ENCODE assay signal across 8 cellular contexts in genomic region chr2:189142893-189143759, GRCh38. TPM values are rescaled to one million over a fixed set of nuclear protein-coding genes. Genes with fewer than 3 reads are reported as not detected.
A peak's percentile ranks its signal among the peaks of the same experiment; 100 is the strongest.
DNase-seq lines count a peak whose midpoint lies in the region; ATAC-seq, FAIRE-seq and TF ChIP-seq lines count a peak whose summit lies in the region.

No MANE protein-coding gene starts in this region.

- intact Hi-C loops in HCT116 (cut with micrococcal nuclease), result loop anchor here (1.0 kb wide), 2 partner anchors 145 to 269 kb away; no protein-coding TSS in a partner anchor
- intact Hi-C loops in posterior cingulate gyrus (cut with DNase I), result no loop called here

- peak; percentile 71 for TF ChIP-seq RAD21 in HCT116 (IDR thresholded peaks at IDR 0.05; ENCODE audit: low read depth)

- no peak overlapping the region for H3K27ac Mint-ChIP-seq in nephron progenitor cell

- TF ChIP-seq CTCF in GM10266 (IDR thresholded peaks at IDR 0.05; ENCODE audit: control insufficient read depth, insufficient read depth, low read depth, missing control alignments) (peak; percentile 84), HCT116 (IDR thresholded peaks at IDR 0.05 in 2 of 3, conservative IDR thresholded peaks at IDR 0.05 in 1 of 3; ENCODE audit: borderline replicate concordance in 1 of 3, insufficient read depth in 1 of 3, low read depth in 2 of 3, low read length in 2 of 3) (peak; percentile 96 to 99 (median 99)), nephron progenitor cell (IDR thresholded peaks at IDR 0.05) (peak; percentile 64)

- H4K20me1 ChIP-seq in HCT116 (ENCODE audit: insufficient read depth), result no peaks in the 10 kb centered on the region

- no peaks in the 10 kb centered on the region for H3K9me2 ChIP-seq in HCT116 (ENCODE audit: insufficient read depth)

- H3K27me3 Mint-ChIP-seq in nephron progenitor cell (ENCODE audit: low read depth, poor library complexity), result no peaks in the 10 kb centered on the region

- H3K9me3 ChIP-seq in HCT116 (ENCODE audit: control insufficient read depth in 1 of 2, insufficient read depth in 1 of 2, low read depth in 1 of 2, low read length in 2 of 2), result no peaks in the 10 kb centered on the region

- peaks cover 16% of the 10 kb centered on the region for H3K36me3 Mint-ChIP-seq in nephron progenitor cell (ENCODE audit: low read depth)

- H2AFZ ChIP-seq in HCT116 (ENCODE audit: low read depth, low read length, poor library complexity, severe bottlenecking), result peak overlapping the region; percentile 84

- no peak overlapping the region for H3K27ac ChIP-seq in HCT116 (ENCODE audit: low read depth, low read length)

- BruUV-seq in HCT116 (replicated peaks; lab: Mats Ljungman, UMichigan), result no TSS peak

- no peak overlapping the region for H3K9ac ChIP-seq in HCT116 (ENCODE audit: low read length)

- no peaks in the 10 kb centered on the region for H3K79me2 ChIP-seq in HCT116 (ENCODE audit: insufficient read depth, low read length)

- H3K4me3 ChIP-seq in HCT116 (replicated peaks in 1 of 2; ENCODE audit: low read depth in 1 of 2, low read length in 2 of 2), result no peak overlapping the region

- CTCF ChIA-PET in HCT116 (lab: Charles Lee), result interaction anchor here (0.7 to 3.2 kb wide), 32 partner anchors 9 to 619 kb away, joined by 3 to 27 read pairs (median 4); no protein-coding TSS in a partner anchor

- H3K36me3 ChIP-seq in HCT116 (ENCODE audit: control insufficient read depth in 1 of 2, insufficient read depth in 2 of 2, low read length in 2 of 2), result no peaks in the 10 kb centered on the region

- H3K9me3 Mint-ChIP-seq in nephron progenitor cell, result peaks cover 2% of the 10 kb centered on the region

- POLR2A ChIA-PET in HCT116 (lab: Charles Lee), result interaction anchor here (1.0 kb wide), 1 partner anchor 9 kb away, joined by 3 read pairs; no protein-coding TSS in a partner anchor

- FAIRE-seq in A204.1 (lab: Jason Lieb, UNC), result peak; percentile 69

- peaks cover 10% of the 10 kb centered on the region for H3K4me1 Mint-ChIP-seq in nephron progenitor cell

- no peak for TF ChIP-seq POLR2A in HCT116 (IDR thresholded peaks at IDR 0.05; ENCODE audit: borderline replicate concordance, extremely low read depth, insufficient read depth, insufficient read length)

- H3K4me3 Mint-ChIP-seq in nephron progenitor cell, result no peak overlapping the region

- peak; percentile 99 for ATAC-seq in HCT116

- peak; percentile 38 for DNase-seq in GM10266 (ENCODE audit: extremely low spot score)
- DNase-seq in HCT116 (ENCODE audit: low read depth, low spot score), result peak; percentile 62
- peak; percentile 70 for DNase-seq in LoVo (ENCODE audit: low spot score)
- peak; percentile 7 for DNase-seq in UCSD-AML1 (lab: John Stamatoyannopoulos, UW; ENCODE audit: unreplicated experiment)
- DNase-seq in dermis microvascular lymphatic vessel endothelial cell (ENCODE audit: low read depth in 2 of 2), result peak; percentile 59 to 66
- peak; percentile 21 for DNase-seq in nephron progenitor cell
- DNase-seq in posterior cingulate gyrus, result no peak

- RAD21 ChIA-PET in HCT116 (lab: Charles Lee; ENCODE audit: low non-redundant PET in 1 of 2, low total read pairs in 2 of 2, uncharacterized antibody in 2 of 2, unreplicated experiment in 2 of 2), result interaction anchor here (0.8 to 1.2 kb wide), 2 partner anchors 145 to 203 kb away, joined by 3 to 5 read pairs; no protein-coding TSS in a partner anchor

- no peak overlapping the region for H3K4me2 ChIP-seq in HCT116 (ENCODE audit: low read length)

- no peaks in the 10 kb centered on the region for H3K4me1 ChIP-seq in HCT116 (ENCODE audit: control insufficient read depth in 1 of 2, insufficient read depth in 2 of 2, low read length in 2 of 2)

- H3K27me3 ChIP-seq in HCT116 (ENCODE audit: insufficient read depth, low read length), result no peaks in the 10 kb centered on the region

TF ChIP-seq in HCT116, 20 proteins besides CTCF, POLR2A, EP300 and RAD21:
- TF ChIP-seq SP1 (IDR thresholded peaks at IDR 0.05; ENCODE audit: low read depth), result no peak
- TF ChIP-seq EGR1 (IDR thresholded peaks at IDR 0.05; ENCODE audit: low read depth), result no peak
- TF ChIP-seq CBX3 (IDR thresholded peaks at IDR 0.05; ENCODE audit: low read depth), result peak; percentile 71; the same call in 1 of the 2 replicates

RNA-seq across cellular contexts. Expression of gene COL5A2, which starts 36.4 kb away (rescaled TPM):
- total RNA-seq in HCT116 (2021; ENCODE audit: unreplicated experiment) (2.3 TPM), dermis microvascular lymphatic vessel endothelial cell (37.0 and 37.6 TPM in 2 replicates)
- 0.47 and 1.2 TPM in 2 replicates for polyA plus RNA-seq in HCT116 (2012)

Comparison
In these comparisons a context has a peak if more than half of its experiments do, and no peak if none do; other contexts are left out.
1. DNase-seq: peak in GM10266 (single experiment), HCT116 (single experiment), LoVo (single experiment), UCSD-AML1 (single experiment), dermis microvascular lymphatic vessel endothelial cell (2 of 2) and nephron progenitor cell (single experiment); none in posterior cingulate gyrus (0 of 10).
2. RNA of gene COL5A2, which starts 36.4 kb away (total RNA-seq): 37.0 to 37.6 TPM in dermis microvascular lymphatic vessel endothelial cell; 2.3 TPM in HCT116 (single experiment); every median in the first group is over 10 times any median in the second.
3. Peak in every context shown above with its lines, with median percentiles within 50 percentile points of each other: CTCF ChIP-seq.